Comparison of ENCODE assay signal across 1 cellular context in the genomic region with DNA sequence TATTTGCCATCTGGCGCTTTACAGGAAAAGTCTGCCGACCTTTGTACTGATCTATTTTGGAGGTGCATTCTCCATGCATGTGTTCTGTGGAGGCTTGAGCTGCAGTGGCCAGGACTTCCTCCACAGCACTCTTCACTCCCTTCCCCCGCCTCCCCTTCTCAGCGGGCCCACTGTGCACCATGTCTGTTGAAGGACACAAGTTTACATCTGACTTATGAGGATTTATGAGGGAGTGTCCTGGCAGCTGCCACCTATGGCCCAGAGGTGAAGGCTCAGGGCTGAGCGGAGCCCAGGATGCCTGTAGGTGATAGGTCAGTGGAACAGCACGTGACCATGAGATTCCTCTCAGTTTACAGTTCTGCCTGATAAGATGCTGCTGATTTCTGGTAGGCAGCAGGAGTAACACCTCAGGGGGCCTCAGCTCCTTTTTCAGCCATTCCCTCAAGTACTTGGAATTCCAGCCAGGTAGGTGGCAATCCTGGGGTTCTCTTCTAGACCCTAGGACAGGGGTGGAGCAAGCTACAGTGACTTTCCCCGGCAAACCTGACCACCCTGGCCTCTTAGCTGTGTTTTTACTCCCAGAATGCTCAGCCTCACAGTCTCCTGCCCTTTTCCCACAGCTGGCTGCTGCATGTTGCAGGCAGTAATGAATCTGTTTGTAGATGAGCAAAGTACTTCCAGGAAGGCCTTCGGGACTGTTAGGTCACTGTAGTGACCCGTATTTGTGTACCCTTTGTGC.
TF ChIP-seq lines count a peak whose summit lies in the region.

No MANE protein-coding gene starts in this region.

TF ChIP-seq in HepG2, 621 proteins besides CTCF, POLR2A, EP300 and RAD21 (continued from another document and continues in another):
- TF ChIP-seq, protein P1, sequence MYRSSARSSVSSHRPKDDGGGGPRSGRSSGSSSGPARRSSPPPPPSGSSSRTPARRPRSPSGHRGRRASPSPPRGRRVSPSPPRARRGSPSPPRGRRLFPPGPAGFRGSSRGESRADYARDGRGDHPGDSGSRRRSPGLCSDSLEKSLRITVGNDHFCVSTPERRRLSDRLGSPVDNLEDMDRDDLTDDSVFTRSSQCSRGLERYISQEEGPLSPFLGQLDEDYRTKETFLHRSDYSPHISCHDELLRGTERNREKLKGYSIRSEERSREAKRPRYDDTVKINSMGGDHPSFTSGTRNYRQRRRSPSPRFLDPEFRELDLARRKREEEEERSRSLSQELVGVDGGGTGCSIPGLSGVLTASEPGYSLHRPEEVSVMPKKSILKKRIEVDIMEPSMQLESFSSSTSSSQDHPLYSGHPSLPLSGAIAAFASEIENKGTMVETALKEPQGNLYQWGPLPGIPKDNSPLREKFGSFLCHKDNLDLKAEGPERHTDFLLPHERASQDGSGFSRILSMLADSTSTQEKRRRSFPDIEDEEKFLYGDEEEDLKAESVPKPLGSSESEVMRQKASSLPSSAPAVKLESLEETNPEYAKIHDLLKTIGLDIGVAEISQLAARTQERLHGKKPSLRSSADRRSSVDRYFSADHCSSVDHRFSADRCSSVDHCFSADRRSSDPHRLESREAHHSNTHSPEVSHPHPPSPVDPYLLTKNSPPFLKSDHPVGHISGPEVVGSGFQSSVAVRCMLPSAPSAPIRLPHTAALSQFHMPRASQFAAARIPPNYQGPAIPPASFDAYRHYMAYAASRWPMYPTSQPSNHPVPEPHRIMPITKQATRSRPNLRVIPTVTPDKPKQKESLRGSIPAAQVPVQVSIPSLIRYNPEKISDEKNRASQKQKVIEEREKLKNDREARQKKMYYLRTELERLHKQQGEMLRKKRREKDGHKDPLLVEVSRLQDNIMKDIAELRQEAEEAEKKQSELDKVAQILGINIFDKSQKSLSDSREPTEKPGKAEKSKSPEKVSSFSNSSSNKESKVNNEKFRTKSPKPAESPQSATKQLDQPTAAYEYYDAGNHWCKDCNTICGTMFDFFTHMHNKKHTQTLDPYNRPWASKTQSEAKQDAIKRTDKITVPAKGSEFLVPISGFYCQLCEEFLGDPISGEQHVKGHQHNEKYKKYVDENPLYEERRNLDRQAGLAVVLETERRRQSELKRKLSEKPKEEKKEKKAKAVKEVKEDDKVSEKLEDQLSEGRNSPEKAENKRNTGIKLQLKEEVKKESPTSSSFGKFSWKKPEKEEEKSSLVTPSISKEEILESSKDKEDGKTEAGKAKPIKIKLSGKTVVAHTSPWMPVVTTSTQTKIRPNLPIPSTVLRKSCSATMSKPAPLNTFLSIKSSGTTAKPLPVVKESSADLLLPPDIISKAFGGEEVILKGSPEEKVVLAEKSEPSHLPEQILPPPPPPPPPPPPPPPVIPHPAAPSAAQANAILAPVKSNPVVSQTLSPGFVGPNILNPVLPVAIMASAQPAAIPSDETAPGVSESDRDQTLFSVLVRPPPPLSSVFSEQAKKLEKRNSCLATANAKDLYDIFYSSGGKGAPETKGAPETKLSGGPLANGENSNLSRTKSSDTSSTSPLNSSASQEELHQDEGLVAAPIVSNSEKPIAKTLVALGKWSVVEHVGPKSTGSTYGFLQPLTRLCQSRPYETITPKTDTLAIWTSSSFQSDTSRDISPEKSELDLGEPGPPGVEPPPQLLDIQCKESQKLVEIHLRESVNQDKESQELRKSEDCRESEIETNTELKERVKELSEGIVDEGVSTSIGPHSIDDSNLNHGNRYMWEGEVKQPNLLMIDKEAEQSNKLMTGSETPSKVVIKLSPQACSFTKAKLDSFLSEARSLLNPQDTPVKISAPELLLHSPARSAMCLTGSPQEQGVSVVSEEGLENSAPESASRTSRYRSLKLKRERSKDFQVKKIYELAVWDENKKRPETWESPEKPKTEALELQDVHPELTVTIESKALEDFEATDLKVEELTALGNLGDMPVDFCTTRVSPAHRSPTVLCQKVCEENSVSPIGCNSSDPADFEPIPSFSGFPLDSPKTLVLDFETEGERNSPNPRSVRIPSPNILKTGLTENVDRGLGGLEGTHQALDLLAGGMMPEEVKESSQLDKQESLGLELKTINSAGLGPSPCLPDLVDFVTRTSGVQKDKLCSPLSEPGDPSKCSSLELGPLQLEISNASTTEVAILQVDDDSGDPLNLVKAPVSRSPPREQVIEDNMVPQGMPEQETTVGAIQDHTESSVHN (CRISPR knock-in tag; IDR thresholded peaks at IDR 0.05), result no peak
- TF ChIP-seq EZH2 (conservative IDR thresholded peaks at IDR 0.05; ENCODE audit: low read depth, low read length) (no peak), KLF9 (CRISPR knock-in tag; IDR thresholded peaks at IDR 0.05; ENCODE audit: low read depth) (no peak), HNRNPL (IDR thresholded peaks at IDR 0.05; ENCODE audit: low read depth, low read length) (no peak), SAFB2 (CRISPR knock-in tag; IDR thresholded peaks at IDR 0.05; ENCODE audit: borderline replicate concordance, low read depth) (0 out of 2 replicates have a peak, but pooled peaks have one; percentile 20), ZNF598 (CRISPR knock-in tag; IDR thresholded peaks at IDR 0.05; ENCODE audit: borderline replicate concordance) (peak; percentile 35; the same call in 1 of the 2 replicates), CBFB (CRISPR knock-in tag; IDR thresholded peaks at IDR 0.05) (no peak), STAT5B (CRISPR knock-in tag; IDR thresholded peaks at IDR 0.05) (no peak), ZNF343 (CRISPR knock-in tag; IDR thresholded peaks at IDR 0.05) (peak; percentile 52; the same call in 1 of the 2 replicates), NAIF1 (CRISPR knock-in tag; IDR thresholded peaks at IDR 0.05; ENCODE audit: borderline replicate concordance) (no peak), ZFP37 (CRISPR knock-in tag; IDR thresholded peaks at IDR 0.05; ENCODE audit: borderline replicate concordance) (no peak), PHF21A (CRISPR knock-in tag; IDR thresholded peaks at IDR 0.05) (peak; percentile 89), ZNF234 (CRISPR knock-in tag; conservative IDR thresholded peaks at IDR 0.05) (no peak), NFKB2 (CRISPR knock-in tag; IDR thresholded peaks at IDR 0.05; ENCODE audit: borderline replicate concordance) (0 out of 2 replicates have a peak, but pooled peaks have one; percentile 56), NKX3-1 (CRISPR knock-in tag; IDR thresholded peaks at IDR 0.05) (no peak), MAZ (IDR thresholded peaks at IDR 0.05; ENCODE audit: borderline replicate concordance, low read depth, low read length) (no peak), MAZ (CRISPR knock-in tag; IDR thresholded peaks at IDR 0.05; ENCODE audit: low read depth) (peak; percentile 70; the same call in 1 of the 2 replicates), ZBTB42 (CRISPR knock-in tag; IDR thresholded peaks at IDR 0.05) (no peak), ZNF329 (CRISPR knock-in tag; IDR thresholded peaks at IDR 0.05; ENCODE audit: low read depth) (no peak), TOPORS (CRISPR knock-in tag; IDR thresholded peaks at IDR 0.05) (no peak), ZBTB7A (CRISPR knock-in tag; IDR thresholded peaks at IDR 0.05) (no peak), ZNF33B (CRISPR knock-in tag; IDR thresholded peaks at IDR 0.05) (no peak), ZNF619 (CRISPR knock-in tag; IDR thresholded peaks at IDR 0.05) (no peak), TGIF2 (CRISPR knock-in tag; IDR thresholded peaks at IDR 0.05) (no peak; the same call in 1 of the 2 replicates), MYNN (CRISPR knock-in tag; IDR thresholded peaks at IDR 0.05; ENCODE audit: low read depth) (peak; percentile 36; the same call in 1 of the 2 replicates), MAFK (conservative IDR thresholded peaks at IDR 0.05 in 1 of 2, IDR thresholded peaks at IDR 0.05 in 1 of 2; ENCODE audit: low read length in 2 of 2) (no peak), ZNF558 (CRISPR knock-in tag; IDR thresholded peaks at IDR 0.05; ENCODE audit: borderline replicate concordance) (no peak), ZNF205 (CRISPR knock-in tag; IDR thresholded peaks at IDR 0.05) (no peak), TCF7 (IDR thresholded peaks at IDR 0.05; ENCODE audit: low read depth) (no peak), MED1 (CRISPR knock-in tag; IDR thresholded peaks at IDR 0.05) (peak; percentile 79)
- TF ChIP-seq, protein P2, sequence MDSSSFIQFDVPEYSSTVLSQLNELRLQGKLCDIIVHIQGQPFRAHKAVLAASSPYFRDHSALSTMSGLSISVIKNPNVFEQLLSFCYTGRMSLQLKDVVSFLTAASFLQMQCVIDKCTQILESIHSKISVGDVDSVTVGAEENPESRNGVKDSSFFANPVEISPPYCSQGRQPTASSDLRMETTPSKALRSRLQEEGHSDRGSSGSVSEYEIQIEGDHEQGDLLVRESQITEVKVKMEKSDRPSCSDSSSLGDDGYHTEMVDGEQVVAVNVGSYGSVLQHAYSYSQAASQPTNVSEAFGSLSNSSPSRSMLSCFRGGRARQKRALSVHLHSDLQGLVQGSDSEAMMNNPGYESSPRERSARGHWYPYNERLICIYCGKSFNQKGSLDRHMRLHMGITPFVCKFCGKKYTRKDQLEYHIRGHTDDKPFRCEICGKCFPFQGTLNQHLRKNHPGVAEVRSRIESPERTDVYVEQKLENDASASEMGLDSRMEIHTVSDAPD (CRISPR knock-in tag; IDR thresholded peaks at IDR 0.05), result peak; percentile 91
- TF ChIP-seq, protein P3, sequence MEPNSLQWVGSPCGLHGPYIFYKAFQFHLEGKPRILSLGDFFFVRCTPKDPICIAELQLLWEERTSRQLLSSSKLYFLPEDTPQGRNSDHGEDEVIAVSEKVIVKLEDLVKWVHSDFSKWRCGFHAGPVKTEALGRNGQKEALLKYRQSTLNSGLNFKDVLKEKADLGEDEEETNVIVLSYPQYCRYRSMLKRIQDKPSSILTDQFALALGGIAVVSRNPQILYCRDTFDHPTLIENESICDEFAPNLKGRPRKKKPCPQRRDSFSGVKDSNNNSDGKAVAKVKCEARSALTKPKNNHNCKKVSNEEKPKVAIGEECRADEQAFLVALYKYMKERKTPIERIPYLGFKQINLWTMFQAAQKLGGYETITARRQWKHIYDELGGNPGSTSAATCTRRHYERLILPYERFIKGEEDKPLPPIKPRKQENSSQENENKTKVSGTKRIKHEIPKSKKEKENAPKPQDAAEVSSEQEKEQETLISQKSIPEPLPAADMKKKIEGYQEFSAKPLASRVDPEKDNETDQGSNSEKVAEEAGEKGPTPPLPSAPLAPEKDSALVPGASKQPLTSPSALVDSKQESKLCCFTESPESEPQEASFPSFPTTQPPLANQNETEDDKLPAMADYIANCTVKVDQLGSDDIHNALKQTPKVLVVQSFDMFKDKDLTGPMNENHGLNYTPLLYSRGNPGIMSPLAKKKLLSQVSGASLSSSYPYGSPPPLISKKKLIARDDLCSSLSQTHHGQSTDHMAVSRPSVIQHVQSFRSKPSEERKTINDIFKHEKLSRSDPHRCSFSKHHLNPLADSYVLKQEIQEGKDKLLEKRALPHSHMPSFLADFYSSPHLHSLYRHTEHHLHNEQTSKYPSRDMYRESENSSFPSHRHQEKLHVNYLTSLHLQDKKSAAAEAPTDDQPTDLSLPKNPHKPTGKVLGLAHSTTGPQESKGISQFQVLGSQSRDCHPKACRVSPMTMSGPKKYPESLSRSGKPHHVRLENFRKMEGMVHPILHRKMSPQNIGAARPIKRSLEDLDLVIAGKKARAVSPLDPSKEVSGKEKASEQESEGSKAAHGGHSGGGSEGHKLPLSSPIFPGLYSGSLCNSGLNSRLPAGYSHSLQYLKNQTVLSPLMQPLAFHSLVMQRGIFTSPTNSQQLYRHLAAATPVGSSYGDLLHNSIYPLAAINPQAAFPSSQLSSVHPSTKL (CRISPR knock-in tag; IDR thresholded peaks at IDR 0.05), result peak; percentile 88
- TF ChIP-seq, protein P4, sequence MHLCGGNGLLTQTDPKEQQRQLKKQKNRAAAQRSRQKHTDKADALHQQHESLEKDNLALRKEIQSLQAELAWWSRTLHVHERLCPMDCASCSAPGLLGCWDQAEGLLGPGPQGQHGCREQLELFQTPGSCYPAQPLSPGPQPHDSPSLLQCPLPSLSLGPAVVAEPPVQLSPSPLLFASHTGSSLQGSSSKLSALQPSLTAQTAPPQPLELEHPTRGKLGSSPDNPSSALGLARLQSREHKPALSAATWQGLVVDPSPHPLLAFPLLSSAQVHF (CRISPR knock-in tag; IDR thresholded peaks at IDR 0.05), result no peak
- TF ChIP-seq, protein P5, sequence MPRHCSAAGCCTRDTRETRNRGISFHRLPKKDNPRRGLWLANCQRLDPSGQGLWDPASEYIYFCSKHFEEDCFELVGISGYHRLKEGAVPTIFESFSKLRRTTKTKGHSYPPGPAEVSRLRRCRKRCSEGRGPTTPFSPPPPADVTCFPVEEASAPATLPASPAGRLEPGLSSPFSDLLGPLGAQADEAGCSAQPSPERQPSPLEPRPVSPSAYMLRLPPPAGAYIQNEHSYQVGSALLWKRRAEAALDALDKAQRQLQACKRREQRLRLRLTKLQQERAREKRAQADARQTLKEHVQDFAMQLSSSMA (CRISPR knock-in tag; IDR thresholded peaks at IDR 0.05), result no peak
- TF ChIP-seq, protein P6, sequence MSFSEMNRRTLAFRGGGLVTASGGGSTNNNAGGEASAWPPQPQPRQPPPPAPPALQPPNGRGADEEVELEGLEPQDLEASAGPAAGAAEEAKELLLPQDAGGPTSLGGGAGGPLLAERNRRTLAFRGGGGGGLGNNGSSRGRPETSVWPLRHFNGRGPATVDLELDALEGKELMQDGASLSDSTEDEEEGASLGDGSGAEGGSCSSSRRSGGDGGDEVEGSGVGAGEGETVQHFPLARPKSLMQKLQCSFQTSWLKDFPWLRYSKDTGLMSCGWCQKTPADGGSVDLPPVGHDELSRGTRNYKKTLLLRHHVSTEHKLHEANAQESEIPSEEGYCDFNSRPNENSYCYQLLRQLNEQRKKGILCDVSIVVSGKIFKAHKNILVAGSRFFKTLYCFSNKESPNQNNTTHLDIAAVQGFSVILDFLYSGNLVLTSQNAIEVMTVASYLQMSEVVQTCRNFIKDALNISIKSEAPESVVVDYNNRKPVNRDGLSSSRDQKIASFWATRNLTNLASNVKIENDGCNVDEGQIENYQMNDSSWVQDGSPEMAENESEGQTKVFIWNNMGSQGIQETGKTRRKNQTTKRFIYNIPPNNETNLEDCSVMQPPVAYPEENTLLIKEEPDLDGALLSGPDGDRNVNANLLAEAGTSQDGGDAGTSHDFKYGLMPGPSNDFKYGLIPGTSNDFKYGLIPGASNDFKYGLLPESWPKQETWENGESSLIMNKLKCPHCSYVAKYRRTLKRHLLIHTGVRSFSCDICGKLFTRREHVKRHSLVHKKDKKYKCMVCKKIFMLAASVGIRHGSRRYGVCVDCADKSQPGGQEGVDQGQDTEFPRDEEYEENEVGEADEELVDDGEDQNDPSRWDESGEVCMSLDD (CRISPR knock-in tag; IDR thresholded peaks at IDR 0.05; ENCODE audit: borderline replicate concordance), result no peak
- TF ChIP-seq, protein P7, sequence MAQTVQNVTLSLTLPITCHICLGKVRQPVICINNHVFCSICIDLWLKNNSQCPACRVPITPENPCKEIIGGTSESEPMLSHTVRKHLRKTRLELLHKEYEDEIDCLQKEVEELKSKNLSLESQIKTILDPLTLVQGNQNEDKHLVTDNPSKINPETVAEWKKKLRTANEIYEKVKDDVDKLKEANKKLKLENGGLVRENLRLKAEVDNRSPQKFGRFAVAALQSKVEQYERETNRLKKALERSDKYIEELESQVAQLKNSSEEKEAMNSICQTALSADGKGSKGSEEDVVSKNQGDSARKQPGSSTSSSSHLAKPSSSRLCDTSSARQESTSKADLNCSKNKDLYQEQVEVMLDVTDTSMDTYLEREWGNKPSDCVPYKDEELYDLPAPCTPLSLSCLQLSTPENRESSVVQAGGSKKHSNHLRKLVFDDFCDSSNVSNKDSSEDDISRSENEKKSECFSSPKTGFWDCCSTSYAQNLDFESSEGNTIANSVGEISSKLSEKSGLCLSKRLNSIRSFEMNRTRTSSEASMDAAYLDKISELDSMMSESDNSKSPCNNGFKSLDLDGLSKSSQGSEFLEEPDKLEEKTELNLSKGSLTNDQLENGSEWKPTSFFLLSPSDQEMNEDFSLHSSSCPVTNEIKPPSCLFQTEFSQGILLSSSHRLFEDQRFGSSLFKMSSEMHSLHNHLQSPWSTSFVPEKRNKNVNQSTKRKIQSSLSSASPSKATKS (CRISPR knock-in tag; IDR thresholded peaks at IDR 0.05), result no peak
